ENCODE assay signal across 11 cellular contexts in the genomic region with DNA sequence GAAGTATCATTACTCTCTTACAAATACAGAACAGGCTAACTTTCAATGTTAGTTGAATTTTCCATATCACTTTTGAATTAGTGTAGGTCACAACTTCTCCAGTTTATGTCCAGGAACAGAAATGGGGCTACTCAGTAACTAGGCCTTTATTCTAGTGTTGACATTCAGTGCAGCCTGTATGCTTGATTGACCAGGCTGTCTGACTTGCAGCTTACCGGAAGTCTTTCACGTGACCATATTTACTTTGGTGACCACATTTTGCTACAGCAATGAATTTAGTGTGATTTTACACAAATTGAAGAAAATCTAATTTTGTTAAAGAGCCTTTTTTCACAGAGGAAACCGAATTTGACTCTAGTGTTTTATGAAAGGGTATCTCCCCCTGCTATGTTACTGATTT. TPM values are rescaled to one million over a fixed set of nuclear protein-coding genes. Genes with fewer than 3 reads are reported as not detected.
DNase-seq lines count a peak whose midpoint lies in the region; ATAC-seq and TF ChIP-seq lines count a peak whose summit lies in the region.
"Had no signal": no experiment of that assay in that cellular context is flagged by ENCODE, and none has a peak within 500 bp of the region (broad histone marks: within the 10 kb centered on the region; RNA-seq: fewer than 3 reads in every experiment).

No MANE protein-coding gene starts in this region.

- peaks cover 5 to 11% (median 6%) of the 10 kb centered on the region in 4 donors for H3K36me3 ChIP-seq in liver (ENCODE audit: control insufficient read depth in 4 of 4, insufficient read depth in 3 of 4, low read depth in 1 of 4, low read length in 3 of 4)
- H3K36me3 ChIP-seq: uterus had no signal

- WGBS in liver, result 41% methylated on average over 3 of the region's 3 CpGs

- TF ChIP-seq RAD21 in liver (IDR thresholded peaks at IDR 0.05), result peak in 1 of 2 donors; percentile 20

- no peak for TF ChIP-seq CTCF in liver (IDR thresholded peaks at IDR 0.05; ENCODE audit: low read depth, low read length, missing input control)

- H3K27ac Mint-ChIP-seq in activated CD4-positive, alpha-beta memory T cell treated with anti-CD3 and anti-CD28 coated beads for 36 hours, result no peak overlapping the region
- H3K27ac Mint-ChIP-seq: activated CD4-positive, alpha-beta memory T cell treated with anti-CD3 and anti-CD28 coated beads, Interleukin-2, amount 10 ng/mL, durations not matched to agents 7 days and 5 days had no signal

- no peak overlapping the region for H3K4me3 ChIP-seq in liver (ENCODE audit: low read depth in 1 of 3, low read length in 3 of 3)
- H3K4me3 ChIP-seq: uterus had no signal

- H3K27ac ChIP-seq in liver (ENCODE audit: low read depth in 1 of 2, low read length in 2 of 2), result peak overlapping the region; percentile 65 to 79
- H3K27ac ChIP-seq: uterus had no signal

- peak overlapping the region in 1 of 2 donors; percentile 18 for H3K9ac ChIP-seq in liver (ENCODE audit: low read depth in 1 of 2, low read length in 2 of 2)

- peaks cover 14% of the 10 kb centered on the region for H3K4me1 Mint-ChIP-seq in activated CD4-positive, alpha-beta memory T cell treated with anti-CD3 and anti-CD28 coated beads for 36 hours (ENCODE audit: low read depth)
- H3K4me1 Mint-ChIP-seq: activated CD4-positive, alpha-beta memory T cell treated with anti-CD3 and anti-CD28 coated beads, Interleukin-2, amount 10 ng/mL, durations not matched to agents 7 days and 5 days had no signal

- peaks cover 17% of the 10 kb centered on the region for H3K36me3 Mint-ChIP-seq in activated CD4-positive, alpha-beta memory T cell treated with anti-CD3 and anti-CD28 coated beads for 36 hours

- no peaks in the 10 kb centered on the region for H3K9me3 ChIP-seq in liver (ENCODE audit: control insufficient read depth in 4 of 4, low read length in 3 of 4)
- H3K9me3 ChIP-seq: uterus had no signal

- H3K4me3 Mint-ChIP-seq in activated CD4-positive, alpha-beta memory T cell treated with anti-CD3 and anti-CD28 coated beads for 36 hours, result no peak overlapping the region
- H3K4me3 Mint-ChIP-seq: activated CD4-positive, alpha-beta memory T cell treated with anti-CD3 and anti-CD28 coated beads, Interleukin-2, amount 10 ng/mL, durations not matched to agents 7 days and 5 days had no signal

- no peaks in the 10 kb centered on the region for H3K9me3 Mint-ChIP-seq in activated CD4-positive, alpha-beta memory T cell treated with anti-CD3 and anti-CD28 coated beads for 36 hours
- H3K9me3 Mint-ChIP-seq: activated CD4-positive, alpha-beta memory T cell treated with anti-CD3 and anti-CD28 coated beads, Interleukin-2, amount 10 ng/mL, durations not matched to agents 7 days and 5 days had no signal

- peaks cover 18 to 52% (median 28%) of the 10 kb centered on the region in 4 donors for H3K4me1 ChIP-seq in liver (ENCODE audit: control insufficient read depth in 4 of 4, insufficient read depth in 4 of 4, low read length in 3 of 4)

- no peaks in the 10 kb centered on the region for H3K27me3 ChIP-seq in liver (ENCODE audit: control insufficient read depth in 4 of 4, insufficient read depth in 4 of 4, low read length in 3 of 4)
- H3K27me3 ChIP-seq: uterus had no signal

- no peaks in the 10 kb centered on the region for H3K27me3 Mint-ChIP-seq in activated CD4-positive, alpha-beta memory T cell treated with anti-CD3 and anti-CD28 coated beads for 36 hours
- H3K27me3 Mint-ChIP-seq: activated CD4-positive, alpha-beta memory T cell treated with anti-CD3 and anti-CD28 coated beads, Interleukin-2, amount 10 ng/mL, durations not matched to agents 7 days and 5 days had no signal

- POLR2A ChIA-PET in activated CD4-positive, alpha-beta memory T cell treated with anti-CD3 and anti-CD28 coated beads for 36 hours (lab: Charles Lee), result no interaction called here

- peak; percentile 74 for ATAC-seq in GM18498 (IDR thresholded peaks at IDR 0.05; ENCODE audit: unreplicated experiment)
- peak; percentile 87 for ATAC-seq in GM21390 (IDR thresholded peaks at IDR 0.05; ENCODE audit: unreplicated experiment)

- CTCF ChIA-PET in activated CD4-positive, alpha-beta memory T cell treated with anti-CD3 and anti-CD28 coated beads for 36 hours (lab: Charles Lee), result no interaction called here

- peak; percentile 29 for DNase-seq in HuH-7 (ENCODE audit: low spot score)
- no peak for DNase-seq in AG08395 (ENCODE audit: low spot score)
- no peak for DNase-seq in NCI-H2227 treated with DMSO at 0.1 percent for 48 hours (lab: John Stamatoyannopoulos, UW)
- DNase-seq in activated CD4-positive, alpha-beta memory T cell treated with anti-CD3 and anti-CD28 coated beads for 36 hours, result no peak
- no peak for DNase-seq in activated CD4-positive, alpha-beta T cell treated with anti-CD3 and anti-CD28 coated beads for 4 hours
- DNase-seq: activated CD4-positive, alpha-beta memory T cell treated with anti-CD3 and anti-CD28 coated beads, Interleukin-2, amount 10 ng/mL, durations not matched to agents 7 days and 5 days; OCI-M1; uterus had no signal

- intact Hi-C loops in activated CD4-positive, alpha-beta memory T cell treated with anti-CD3 and anti-CD28 coated beads for 36 hours (cut with micrococcal nuclease), result no loop called here

TF ChIP-seq in liver, 16 proteins besides CTCF, POLR2A, EP300 and RAD21:
- TF ChIP-seq FOXA2 (IDR thresholded peaks at IDR 0.05), result peak; percentile 99
- TF ChIP-seq HNF4A (conservative IDR thresholded peaks at IDR 0.05), result peak; percentile 56 to 67
- TF ChIP-seq TAF1 (conservative IDR thresholded peaks at IDR 0.05), result peak; percentile 27
- TF ChIP-seq GABPA (IDR thresholded peaks at IDR 0.05 in 1 of 2, conservative IDR thresholded peaks at IDR 0.05 in 1 of 2), result peak in 1 of 2 donors; percentile 15
- TF ChIP-seq, protein P1, sequence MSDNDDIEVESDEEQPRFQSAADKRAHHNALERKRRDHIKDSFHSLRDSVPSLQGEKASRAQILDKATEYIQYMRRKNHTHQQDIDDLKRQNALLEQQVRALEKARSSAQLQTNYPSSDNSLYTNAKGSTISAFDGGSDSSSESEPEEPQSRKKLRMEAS (IDR thresholded peaks at IDR 0.05), result peak; percentile 35
- no peak for TF ChIP-seq EGR1 (IDR thresholded peaks at IDR 0.05; ENCODE audit: low read depth in 2 of 2)
- TF ChIP-seq ZBTB33 (IDR thresholded peaks at IDR 0.05), result peak; percentile 35
- TF ChIP-seq, protein P2, sequence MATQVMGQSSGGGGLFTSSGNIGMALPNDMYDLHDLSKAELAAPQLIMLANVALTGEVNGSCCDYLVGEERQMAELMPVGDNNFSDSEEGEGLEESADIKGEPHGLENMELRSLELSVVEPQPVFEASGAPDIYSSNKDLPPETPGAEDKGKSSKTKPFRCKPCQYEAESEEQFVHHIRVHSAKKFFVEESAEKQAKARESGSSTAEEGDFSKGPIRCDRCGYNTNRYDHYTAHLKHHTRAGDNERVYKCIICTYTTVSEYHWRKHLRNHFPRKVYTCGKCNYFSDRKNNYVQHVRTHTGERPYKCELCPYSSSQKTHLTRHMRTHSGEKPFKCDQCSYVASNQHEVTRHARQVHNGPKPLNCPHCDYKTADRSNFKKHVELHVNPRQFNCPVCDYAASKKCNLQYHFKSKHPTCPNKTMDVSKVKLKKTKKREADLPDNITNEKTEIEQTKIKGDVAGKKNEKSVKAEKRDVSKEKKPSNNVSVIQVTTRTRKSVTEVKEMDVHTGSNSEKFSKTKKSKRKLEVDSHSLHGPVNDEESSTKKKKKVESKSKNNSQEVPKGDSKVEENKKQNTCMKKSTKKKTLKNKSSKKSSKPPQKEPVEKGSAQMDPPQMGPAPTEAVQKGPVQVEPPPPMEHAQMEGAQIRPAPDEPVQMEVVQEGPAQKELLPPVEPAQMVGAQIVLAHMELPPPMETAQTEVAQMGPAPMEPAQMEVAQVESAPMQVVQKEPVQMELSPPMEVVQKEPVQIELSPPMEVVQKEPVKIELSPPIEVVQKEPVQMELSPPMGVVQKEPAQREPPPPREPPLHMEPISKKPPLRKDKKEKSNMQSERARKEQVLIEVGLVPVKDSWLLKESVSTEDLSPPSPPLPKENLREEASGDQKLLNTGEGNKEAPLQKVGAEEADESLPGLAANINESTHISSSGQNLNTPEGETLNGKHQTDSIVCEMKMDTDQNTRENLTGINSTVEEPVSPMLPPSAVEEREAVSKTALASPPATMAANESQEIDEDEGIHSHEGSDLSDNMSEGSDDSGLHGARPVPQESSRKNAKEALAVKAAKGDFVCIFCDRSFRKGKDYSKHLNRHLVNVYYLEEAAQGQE (IDR thresholded peaks at IDR 0.05), result peak; percentile 27
- peak; percentile 56 to 75 for TF ChIP-seq RXRA (IDR thresholded peaks at IDR 0.05)
- TF ChIP-seq ATF3 (IDR thresholded peaks at IDR 0.05), result peak; percentile 61
- TF ChIP-seq HNF4G (IDR thresholded peaks at IDR 0.05), result no peak
- peak; percentile 66 to 83 for TF ChIP-seq JUND (IDR thresholded peaks at IDR 0.05)
- peak; percentile 73 for TF ChIP-seq SP1 (IDR thresholded peaks at IDR 0.05)
- TF ChIP-seq YY1 (IDR thresholded peaks at IDR 0.05), result peak; percentile 64
- TF ChIP-seq NR2F2 (IDR thresholded peaks at IDR 0.05), result no peak
- TF ChIP-seq FOXA1 (IDR thresholded peaks at IDR 0.05), result peak; percentile 96

RNA-seq across cellular contexts. Expression of gene MTERF2, which starts 12.4 kb away (rescaled TPM):
- 10 to 100 TPM; 13.6 to 13.8 TPM for total RNA-seq in liver
- 10 to 100 TPM in 1 of 2 donors, 1 to 10 TPM in 1; 6.4 to 18.9 TPM for polyA plus RNA-seq in liver
- 1 to 10 TPM; 5.6 to 5.7 TPM for total RNA-seq in activated CD4-positive, alpha-beta memory T cell treated with anti-CD3 and anti-CD28 coated beads for 36 hours

RNA-seq across cellular contexts. Expression of gene TMEM263, which starts 18.8 kb away (rescaled TPM):
- total RNA-seq in liver, result 10 to 100 TPM; 21.8 to 38.0 TPM
- 10 to 100 TPM; 21.4 to 22.1 TPM for polyA plus RNA-seq in liver
- total RNA-seq in activated CD4-positive, alpha-beta memory T cell treated with anti-CD3 and anti-CD28 coated beads for 36 hours, result 10 to 100 TPM; 37.8 to 38.3 TPM
